Comparison of ENCODE assay signal across 12 cellular contexts in genomic region chr9:13267743-13268142, GRCh38. TPM values are rescaled to one million over a fixed set of nuclear protein-coding genes. Genes with fewer than 3 reads are reported as not detected.
DNase-seq lines count a peak whose midpoint lies in the region; ATAC-seq, FAIRE-seq and TF ChIP-seq lines count a peak whose summit lies in the region.
"Had no signal": no experiment of that assay in that cellular context is flagged by ENCODE, and none has a peak within 500 bp of the region (broad histone marks: within the 10 kb centered on the region; RNA-seq: fewer than 3 reads in every experiment).

No MANE protein-coding gene starts in this region.

- H2BK12ac ChIP-seq in H1 (ENCODE audit: low read depth, low read length): no peak overlapping the region

- H3K27ac ChIP-seq in H1 (ENCODE audit: low read depth, low read length): no peak overlapping the region

- H2BK5ac ChIP-seq in H1 (ENCODE audit: low read depth, low read length): no peak overlapping the region

- no peak overlapping the region for H3K56ac ChIP-seq in H1 (replicated peaks; ENCODE audit: insufficient read length, low read depth, low read length)

- H2AK5ac ChIP-seq in H1 (ENCODE audit: low read depth, low read length): no peak overlapping the region

- CTCF ChIA-PET in H1 (lab: Charles Lee; ENCODE audit: partially characterized antibody) (interaction anchor here (1.0 kb wide), 1 partner anchor 768 kb away, joined by 3 read pairs; no protein-coding TSS in a partner anchor), T-cell (lab: Charles Lee) (no interaction called here)

- in situ Hi-C loops in KBM-7 (cut with MboI; ENCODE audit: low pct_unique_long_range_greater_than_20kb, low sequenced_read_pairs): no loop called here

- H4K8ac ChIP-seq in H1 (ENCODE audit: extremely low read depth, insufficient read depth, low read length): no peak overlapping the region

- H3K4me3 ChIP-seq in MG63: no peak overlapping the region
- H3K4me3 ChIP-seq in H1 (ENCODE audit: extremely low read depth in 1 of 4, insufficient read depth in 2 of 4, low read depth in 3 of 4, low read length in 4 of 4): no peak overlapping the region

- no peak for TF ChIP-seq POLR2A in H1 (IDR thresholded peaks at IDR 0.05; ENCODE audit: control extremely low read depth in 1 of 2, low read depth in 2 of 2, low read length in 2 of 2)

- H4K91ac ChIP-seq in H1 (replicated peaks; ENCODE audit: insufficient read length, low read length): no peak overlapping the region

- peak; percentile 42 for FAIRE-seq in H1 (lab: Jason Lieb, UNC)

- H2BK20ac ChIP-seq in H1 (ENCODE audit: low read length): no peak overlapping the region

- H3K79me1 ChIP-seq in H1 (ENCODE audit: low read depth, low read length): peaks cover 2% of the 10 kb centered on the region; the same call in 1 of the 2 replicates

- no peaks in the 10 kb centered on the region for H3K36me3 Mint-ChIP-seq in T-cell

- H4K5ac ChIP-seq in H1 (ENCODE audit: insufficient read length, low read depth, low read length): no peak overlapping the region

- H4K20me1 ChIP-seq in H1 (replicated peaks in 1 of 2; ENCODE audit: control insufficient read depth in 1 of 2, insufficient read depth in 2 of 2, low read length in 2 of 2): peaks cover 0 to 8% of the 10 kb centered on the region in 2 experiments

- no peak overlapping the region for H3K23ac ChIP-seq in H1 (ENCODE audit: insufficient read length)

- no peaks in the 10 kb centered on the region for H3K4me1 Mint-ChIP-seq in T-cell

- whole genome bisulfite sequencing in H1 (ENCODE audit: extremely low coverage in 1 of 2, insufficient coverage in 1 of 2, insufficient read length in 1 of 2, insufficient replicate concordance in 2 of 2, low coverage in 1 of 2, low lambda C conversion rate in 2 of 2, missing lambda C conversion rate in 1 of 2), 2 experiments: 54% methylated on average over 2 of the region's 2 CpGs; no CpG with 5 or more reads in 1 of the 2 experiments

- no peak overlapping the region for H3K14ac ChIP-seq in H1 (ENCODE audit: insufficient read length)

- peaks cover 0 to 4% (median under 1%) of the 10 kb centered on the region in 4 experiments; a peak in 1 of 7 replicates for H3K4me1 ChIP-seq in H1 (replicated peaks in 1 of 4; ENCODE audit: control insufficient read depth in 3 of 4, insufficient read depth in 4 of 4, low read length in 3 of 4)

- DNase-seq in AG20443 (ENCODE audit: low spot score): peak; percentile 61
- peak; percentile 61 for DNase-seq in MG63
- DNase-seq in H1 (ENCODE audit: low read depth in 1 of 2, low spot score in 2 of 2): no peak
- DNase-seq in myocyte (ENCODE audit: low read depth): peak; percentile 55
- DNase-seq in stimulated activated CD8-positive, alpha-beta memory T cell treated with anti-CD3 and anti-CD28 coated beads, Interleukin-4, amount 100 ng/mL, for 48 hours: no peak
- no peak for DNase-seq in ureter (ENCODE audit: low spot score)
- DNase-seq in KBM-7: no peak
- DNase-seq in T-cell: no peak
- DNase-seq: activated effector memory CD4-positive, alpha-beta T cell treated with anti-CD3 and anti-CD28 coated beads, Interleukin-2, amount 50 U/mL, for 16 hours; NCI-H526 had no signal

- H3K18ac ChIP-seq in H1 (ENCODE audit: extremely low read depth, low read length): no peak overlapping the region

- H3K4ac ChIP-seq in H1 (replicated peaks; ENCODE audit: insufficient read length, low read depth, low read length): no peak overlapping the region

- no peaks in the 10 kb centered on the region for H3K27me3 ChIP-seq in MG63
- no peaks in the 10 kb centered on the region for H3K27me3 ChIP-seq in H1 (replicated peaks in 1 of 4; ENCODE audit: control insufficient read depth in 3 of 4, extremely low read depth in 1 of 4, insufficient read depth in 3 of 4, low read length in 3 of 4)

- H3K23me2 ChIP-seq in H1 (ENCODE audit: low read depth, low read length): no peaks in the 10 kb centered on the region; the same call in 1 of the 2 replicates

- TF ChIP-seq CTCF in H1 (IDR thresholded peaks at IDR 0.05; ENCODE audit: control extremely low read depth in 1 of 3, insufficient read depth in 1 of 3, low read depth in 1 of 3, low read length in 3 of 3): no peak

- no peak overlapping the region for H3K4me2 ChIP-seq in H1 (ENCODE audit: insufficient read depth in 1 of 2, low read depth in 2 of 2, low read length in 2 of 2)

- ATAC-seq in T-cell (replicated peaks in 1 of 4): no peak
- ATAC-seq: esophagus mucosa had no signal

- peaks cover 0 to 12% (median 0%) of the 10 kb centered on the region in 3 donors for H3K9me3 Mint-ChIP-seq in T-cell
- H3K9me3 Mint-ChIP-seq: nephron had no signal

- no peak overlapping the region for H3K9ac ChIP-seq in H1 (replicated peaks in 1 of 4; ENCODE audit: extremely low read depth in 1 of 4, low read depth in 3 of 4, low read length in 3 of 4)

- H2BK120ac ChIP-seq in H1 (replicated peaks; ENCODE audit: low read depth, low read length): peak overlapping the region; percentile 61

- 0 out of 2 replicates have a peak, but pooled peaks cover 2% of the 10 kb centered on the region for H3K9me3 ChIP-seq in MG63
- no peaks in the 10 kb centered on the region for H3K9me3 ChIP-seq in H1 (ENCODE audit: insufficient read depth in 2 of 2, low read depth in 1 of 2, low read length in 1 of 2)

- no peak overlapping the region for H2BK15ac ChIP-seq in H1 (ENCODE audit: low read length)

- no peak for TF ChIP-seq RAD21 in H1 (IDR thresholded peaks at IDR 0.05 in 1 of 2, conservative IDR thresholded peaks at IDR 0.05 in 1 of 2; ENCODE audit: low read depth in 2 of 2, low read length in 2 of 2)

- peaks cover 0 to 95% of the 10 kb centered on the region in 2 experiments; a peak in 2 of 4 replicates for H3K79me2 ChIP-seq in H1 (ENCODE audit: control insufficient read depth in 1 of 2, insufficient read depth in 2 of 2, low read length in 2 of 2)

- no peak overlapping the region for H2AFZ ChIP-seq in H1 (ENCODE audit: low read length)

- H3K4me3 Mint-ChIP-seq in T-cell: no peak overlapping the region
- H3K4me3 Mint-ChIP-seq: nephron had no signal

- H3K27ac Mint-ChIP-seq in T-cell: no peak overlapping the region

- H3K36me3 ChIP-seq in MG63 (no peaks in the 10 kb centered on the region), H1 (ENCODE audit: control insufficient read depth in 2 of 4, insufficient read depth in 4 of 4, low read length in 3 of 4) (no peaks in the 10 kb centered on the region)

- POLR2A ChIA-PET in H1 (lab: Charles Lee; ENCODE audit: partially characterized antibody): no interaction called here
- POLR2A ChIA-PET in T-cell (lab: Charles Lee): no interaction called here

- no peaks in the 10 kb centered on the region for H3K27me3 Mint-ChIP-seq in T-cell

- TF ChIP-seq EP300 in H1 (IDR thresholded peaks at IDR 0.05; ENCODE audit: borderline replicate concordance in 1 of 2, low read depth in 2 of 2, low read length in 2 of 2): no peak

TF ChIP-seq in H1, 55 proteins besides CTCF, POLR2A, EP300 and RAD21 (continues in another document):
- TF ChIP-seq ASH2L (IDR thresholded peaks at IDR 0.05; ENCODE audit: low read length) (no peak), TEAD4 (IDR thresholded peaks at IDR 0.05; ENCODE audit: low read depth, low read length) (no peak)

RNA-seq across cellular contexts. Expression of gene MPDZ, which starts 11.7 kb away (rescaled TPM):
- 71.9 and 74.1 TPM in 2 replicates for total RNA-seq in MG63 (2014; rRNA removed; shearing (Covaris generic); ENCODE audit: low replicate concordance)
- 39.4 and 40.3 TPM in 2 replicates for total RNA-seq in H1 (2021; fragmentation: NEBNext Ultra II Directional; extraction: Animal tissue kit (Norgen Biotek cat#: 25700))
- polyA plus RNA-seq in H1 (2011; rRNA removed): 12.0 and 14.6 TPM in 2 replicates
- polyA plus RNA-seq in H1 (2011; cell fraction: cytosol; rRNA removed): 24.3 TPM
- 24.2 TPM for polyA plus RNA-seq in H1 (2011; cell fraction: nucleus; rRNA removed)
- polyA plus RNA-seq in H1 (2012, experiment 1 of 2): 24.3 to 34.0 TPM (median 30.5 TPM) in 4 replicates
- 1.4 TPM for polyA plus RNA-seq in H1 (2012, experiment 2 of 2)
- 24.4 TPM for polyA plus RNA-seq in H1 (2013, experiment 1 of 2)
- 28.5 TPM for polyA plus RNA-seq in H1 (2013, experiment 2 of 2)
- polyA minus RNA-seq in H1 (2011; rRNA and poly(A)+ RNA removed): 57.8 and 81.1 TPM in 2 replicates
- polyA minus RNA-seq in H1 (2011; cell fraction: cytosol; rRNA and poly(A)+ RNA removed): 32.7 TPM
- polyA minus RNA-seq in H1 (2011; cell fraction: nucleus; rRNA and poly(A)+ RNA removed): 64.9 TPM
- total RNA-seq in myocyte (31.2 and 33.1 TPM in 2 replicates), ureter (27.6 TPM), T-cell (under 1 TPM in 3 of 5 donors, not detected in 2; 0.26 to 0.92 (median 0.35) TPM)
- polyA plus RNA-seq in myocyte (2012): 14.4 TPM

Comparison
In these comparisons a context has a peak if more than half of its experiments do, and no peak if none do; other contexts are left out.
1. DNase-seq: peak in AG20443 (single experiment), MG63 (single experiment) and myocyte (single experiment); none in H1 (0 of 2), stimulated activated CD8-positive, alpha-beta memory T cell treated with anti-CD3 and anti-CD28 coated beads, Interleukin-4, amount 100 ng/mL, for 48 hours (single experiment), ureter (single experiment), KBM-7 (single experiment) and T-cell (0 of 34).
2. RNA of gene MPDZ, which starts 11.7 kb away (total RNA-seq): 71.9 to 74.1 TPM in MG63, 39.4 to 40.3 TPM in H1, 31.2 to 33.1 TPM in myocyte and 27.6 TPM in ureter (single experiment); 0.26 to 0.92 TPM in T-cell; every median in the first group is over 10 times any median in the second.